Comparison of ENCODE assay signal across 11 cellular contexts in the genomic region with DNA sequence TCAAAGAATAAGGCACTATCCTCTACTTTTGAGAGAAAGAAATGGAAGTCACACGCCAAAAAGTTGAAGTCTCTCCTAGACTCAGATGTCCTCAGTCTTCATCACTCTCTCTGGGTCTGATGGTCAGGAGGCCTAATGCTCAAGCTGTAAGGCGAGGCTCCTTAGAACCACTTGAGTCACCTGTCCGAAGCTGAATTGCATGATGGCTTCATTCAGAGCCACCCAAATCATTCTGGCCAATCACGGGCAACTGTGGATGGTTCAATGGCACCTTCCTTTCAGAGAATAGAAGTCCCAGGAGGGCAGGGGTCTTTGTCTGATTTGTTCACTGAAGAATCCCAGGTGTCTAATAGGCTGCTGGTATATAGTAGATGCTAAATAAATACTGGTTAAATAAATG.
DNase-seq lines count a peak whose midpoint lies in the region; ATAC-seq, FAIRE-seq and TF ChIP-seq lines count a peak whose summit lies in the region.
"Had no signal": no experiment of that assay in that cellular context is flagged by ENCODE, and none has a peak within 500 bp of the region (broad histone marks: within the 10 kb centered on the region; RNA-seq: fewer than 3 reads in every experiment).

No MANE protein-coding gene starts in this region.

- FAIRE-seq in GM12891 (lab: Jason Lieb, UNC), result peak; percentile 38

- H3K4me1 Mint-ChIP-seq in CD14-positive monocyte (peaks cover 64% of the 10 kb centered on the region), activated B cell treated with CpG ODN at 0.5 μM for 24 hours (peaks cover 31% of the 10 kb centered on the region), MCF 10A (ENCODE audit: insufficient read depth, unreplicated experiment) (peaks cover 15% of the 10 kb centered on the region)

- peaks cover 3 to 57% of the 10 kb centered on the region in 2 donors for H3K4me1 ChIP-seq in left lung

- DNase-seq in CD14-positive monocyte (ENCODE audit: low spot score) (no peak), GM12891 (ENCODE audit: insufficient read length, low spot score) (no peak), activated B cell treated with CpG ODN at 0.5 μM for 24 hours (no peak), left lung (no peak), MCF 10A (ENCODE audit: unreplicated experiment) (no peak), SW480 (ENCODE audit: low spot score) (no peak), HPDE6-E6E7 (ENCODE audit: extremely low spot score) (no peak)
- DNase-seq in stimulated activated CD4-positive, alpha-beta T cell treated with anti-CD3 and anti-CD28 coated beads, Interleukin-2, amount 100 ng/mL, for 48 hours, result no peak

- CTCF ChIA-PET in activated B cell treated with CpG ODN at 0.5 μM for 24 hours (lab: Charles Lee), result interaction anchor here (0.6 to 2.6 kb wide), 33 partner anchors 13 to 407 kb away, joined by 3 to 19 read pairs (median 4); a partner anchor contains a TSS
- CTCF ChIA-PET in MCF 10A (lab: Yijun Ruan, JAX), result interaction anchor here (0.6 to 6.8 kb wide), 33 partner anchors 8 to 222 kb away, joined by 3 to 81 read pairs (median 6); a partner anchor contains a TSS

- POLR2A ChIA-PET in activated B cell treated with CpG ODN at 0.5 μM for 24 hours (lab: Charles Lee), result interaction anchor here (0.9 to 2.6 kb wide), 4 partner anchors 47 to 298 kb away, joined by 4 to 10 read pairs (median 9); a partner anchor contains a TSS
- POLR2A ChIA-PET in MCF 10A (lab: Yijun Ruan, JAX), result interaction anchor here (0.9 to 3.0 kb wide), 14 partner anchors 8 to 194 kb away, joined by 3 to 26 read pairs (median 4); a partner anchor contains a TSS

- no peaks in the 10 kb centered on the region for H3K36me3 ChIP-seq in left lung

- no TSS peak for BruUV-seq in MCF 10A (replicated peaks; lab: Mats Ljungman, UMichigan)

- H3K4me3 ChIP-seq in left lung, result no peak overlapping the region
- H3K4me3 ChIP-seq: body of pancreas had no signal

- ATAC-seq in activated B cell treated with CpG ODN at 0.5 μM for 24 hours (ENCODE audit: low read depth), result no peak
- ATAC-seq in left lung, result peak; percentile 7

- H3K9me3 Mint-ChIP-seq in CD14-positive monocyte, result peaks cover 11 to 21% (median 14%) of the 10 kb centered on the region in 7 donors
- H3K9me3 Mint-ChIP-seq in activated B cell treated with CpG ODN at 0.5 μM for 24 hours, result no peaks in the 10 kb centered on the region
- peaks cover 13% of the 10 kb centered on the region for H3K9me3 Mint-ChIP-seq in MCF 10A (ENCODE audit: unreplicated experiment)
- H3K9me3 Mint-ChIP-seq: WTC11 had no signal

- H3K4me3 Mint-ChIP-seq in CD14-positive monocyte, result no peak overlapping the region
- no peak overlapping the region for H3K4me3 Mint-ChIP-seq in activated B cell treated with CpG ODN at 0.5 μM for 24 hours
- no peak overlapping the region for H3K4me3 Mint-ChIP-seq in MCF 10A (ENCODE audit: unreplicated experiment)

- no peak for TF ChIP-seq CTCF in CD14-positive monocyte (IDR thresholded peaks at IDR 0.05)
- no peak for TF ChIP-seq CTCF in activated B cell treated with CpG ODN at 0.5 μM for 24 hours (IDR thresholded peaks at IDR 0.05)
- no peak for TF ChIP-seq CTCF in left lung (IDR thresholded peaks at IDR 0.05)
- TF ChIP-seq CTCF in MCF 10A (IDR thresholded peaks at IDR 0.05; ENCODE audit: unreplicated experiment), result no peak

- intact Hi-C loops in CD14-positive monocyte (cut with micrococcal nuclease), result loop anchor here (5.0 to 10.0 kb wide), 4 partner anchors 47 to 182 kb away; no protein-coding TSS in a partner anchor
- intact Hi-C loops in activated B cell treated with CpG ODN at 0.5 μM for 24 hours (cut with micrococcal nuclease), result loop anchor here (1.0 to 5.0 kb wide), 8 partner anchors 70 to 522 kb away; a partner anchor contains a TSS
- intact Hi-C loops in left lung (cut with DNase I), result loop anchor here in 1 of 2 donors (2.0 kb wide), 1 partner anchor 70 kb away; a partner anchor contains a TSS
- intact Hi-C loops in MCF 10A (cut with micrococcal nuclease), result loop anchor here (1.0 kb wide), 3 partner anchors 70 to 408 kb away; no protein-coding TSS in a partner anchor

- H3K9me3 ChIP-seq in left lung, result no peaks in the 10 kb centered on the region
- H3K9me3 ChIP-seq: body of pancreas, psoas muscle had no signal

- H3K36me3 Mint-ChIP-seq in CD14-positive monocyte (peaks cover 3 to 12% of the 10 kb centered on the region in 2 donors), activated B cell treated with CpG ODN at 0.5 μM for 24 hours (ENCODE audit: low read depth) (peaks cover 4% of the 10 kb centered on the region), MCF 10A (ENCODE audit: insufficient read depth, unreplicated experiment) (no peaks in the 10 kb centered on the region)
- H3K36me3 Mint-ChIP-seq: WTC11 had no signal

- TF ChIP-seq POLR2A in GM12891 (IDR thresholded peaks at IDR 0.05; ENCODE audit: low read depth, low read length), result no peak

- H3K27me3 ChIP-seq in left lung, result no peaks in the 10 kb centered on the region
- H3K27me3 ChIP-seq: body of pancreas had no signal

- H3K27me3 Mint-ChIP-seq in CD14-positive monocyte (ENCODE audit: low read depth in 3 of 3) (peaks cover 0 to 2% (median 0%) of the 10 kb centered on the region in 3 donors), activated B cell treated with CpG ODN at 0.5 μM for 24 hours (peaks cover 4% of the 10 kb centered on the region), MCF 10A (ENCODE audit: insufficient read depth, unreplicated experiment) (no peaks in the 10 kb centered on the region)

- H3K27ac Mint-ChIP-seq in CD14-positive monocyte, result peak overlapping the region; percentile 78 to 96 (median 88)
- peak overlapping the region; percentile 59 for H3K27ac Mint-ChIP-seq in activated B cell treated with CpG ODN at 0.5 μM for 24 hours
- H3K27ac Mint-ChIP-seq in MCF 10A (ENCODE audit: low read depth, unreplicated experiment), result no peak overlapping the region
- H3K27ac Mint-ChIP-seq: WTC11 had no signal

- H3K27ac ChIP-seq in left lung, result peak overlapping the region in 1 of 2 donors; percentile 93
- H3K27ac ChIP-seq: body of pancreas, psoas muscle had no signal

TF ChIP-seq in GM12891, 5 proteins besides CTCF, POLR2A, EP300 and RAD21:
- no peak for TF ChIP-seq POLR2AphosphoS5 (IDR thresholded peaks at IDR 0.05; ENCODE audit: low read depth, low read length)
- TF ChIP-seq POU2F2 (IDR thresholded peaks at IDR 0.05; ENCODE audit: low read depth, low read length), result no peak
- TF ChIP-seq TAF1 (IDR thresholded peaks at IDR 0.05; ENCODE audit: low read depth, low read length), result no peak
- TF ChIP-seq PAX5 (IDR thresholded peaks at IDR 0.05; ENCODE audit: insufficient read depth, low read length, severe bottlenecking), result no peak
- no peak for TF ChIP-seq SPI1 (IDR thresholded peaks at IDR 0.05; ENCODE audit: low read depth, low read length)
